Comparison of ENCODE assay signal across 1 cellular context in the genomic region with DNA sequence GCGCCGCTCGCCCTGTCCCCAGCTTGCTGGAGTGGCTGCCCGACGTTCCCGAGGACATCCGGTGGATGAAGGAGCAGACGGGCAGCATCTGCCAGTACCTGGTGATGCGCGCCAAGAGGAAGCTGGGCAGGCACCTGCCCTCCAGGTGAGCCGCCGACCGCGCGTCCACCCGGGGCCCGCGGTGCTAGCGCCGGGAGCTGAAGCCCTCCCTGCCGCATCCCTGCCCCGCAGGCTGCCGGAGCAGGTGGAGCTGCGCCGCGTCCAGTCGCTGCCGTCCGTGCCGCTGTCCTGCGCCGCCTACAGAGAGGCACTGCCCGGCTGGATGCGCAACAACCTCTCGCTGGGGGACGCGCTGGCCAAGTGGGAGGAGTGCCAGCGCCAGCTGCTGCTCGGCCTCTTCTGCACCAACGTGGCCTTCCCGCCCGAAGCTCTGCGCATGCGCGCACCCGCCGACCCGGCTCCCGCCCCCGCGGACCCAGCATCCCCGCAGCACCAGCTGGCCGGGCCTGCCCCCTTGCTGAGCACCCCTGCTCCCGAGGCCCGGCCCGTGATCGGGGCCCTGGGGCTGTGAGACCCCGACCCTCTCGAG.
TF ChIP-seq lines count a peak whose summit lies in the region.

No MANE protein-coding gene starts in this region.

TF ChIP-seq in HepG2, 621 proteins besides CTCF, POLR2A, EP300 and RAD21:
- TF ChIP-seq SP140L (CRISPR knock-in tag; IDR thresholded peaks at IDR 0.05; ENCODE audit: borderline replicate concordance) (no peak), GLI4 (CRISPR knock-in tag; IDR thresholded peaks at IDR 0.05; ENCODE audit: borderline replicate concordance) (no peak), CBFB (CRISPR knock-in tag; IDR thresholded peaks at IDR 0.05) (no peak), TBX3 (IDR thresholded peaks at IDR 0.05; ENCODE audit: borderline replicate concordance) (no peak), ATM (IDR thresholded peaks at IDR 0.05; ENCODE audit: borderline replicate concordance) (no peak), AGO2 (optimal IDR thresholded peaks at IDR 0.05; ENCODE audit: low read depth, low read length) (peak; percentile 21), RBFOX2 (IDR thresholded peaks at IDR 0.05; ENCODE audit: low read depth, low read length) (peak; percentile 72), HOXA3 (CRISPR knock-in tag; IDR thresholded peaks at IDR 0.05) (0 out of 2 replicates have a peak, but pooled peaks have one; percentile 12)
- TF ChIP-seq, protein P1, sequence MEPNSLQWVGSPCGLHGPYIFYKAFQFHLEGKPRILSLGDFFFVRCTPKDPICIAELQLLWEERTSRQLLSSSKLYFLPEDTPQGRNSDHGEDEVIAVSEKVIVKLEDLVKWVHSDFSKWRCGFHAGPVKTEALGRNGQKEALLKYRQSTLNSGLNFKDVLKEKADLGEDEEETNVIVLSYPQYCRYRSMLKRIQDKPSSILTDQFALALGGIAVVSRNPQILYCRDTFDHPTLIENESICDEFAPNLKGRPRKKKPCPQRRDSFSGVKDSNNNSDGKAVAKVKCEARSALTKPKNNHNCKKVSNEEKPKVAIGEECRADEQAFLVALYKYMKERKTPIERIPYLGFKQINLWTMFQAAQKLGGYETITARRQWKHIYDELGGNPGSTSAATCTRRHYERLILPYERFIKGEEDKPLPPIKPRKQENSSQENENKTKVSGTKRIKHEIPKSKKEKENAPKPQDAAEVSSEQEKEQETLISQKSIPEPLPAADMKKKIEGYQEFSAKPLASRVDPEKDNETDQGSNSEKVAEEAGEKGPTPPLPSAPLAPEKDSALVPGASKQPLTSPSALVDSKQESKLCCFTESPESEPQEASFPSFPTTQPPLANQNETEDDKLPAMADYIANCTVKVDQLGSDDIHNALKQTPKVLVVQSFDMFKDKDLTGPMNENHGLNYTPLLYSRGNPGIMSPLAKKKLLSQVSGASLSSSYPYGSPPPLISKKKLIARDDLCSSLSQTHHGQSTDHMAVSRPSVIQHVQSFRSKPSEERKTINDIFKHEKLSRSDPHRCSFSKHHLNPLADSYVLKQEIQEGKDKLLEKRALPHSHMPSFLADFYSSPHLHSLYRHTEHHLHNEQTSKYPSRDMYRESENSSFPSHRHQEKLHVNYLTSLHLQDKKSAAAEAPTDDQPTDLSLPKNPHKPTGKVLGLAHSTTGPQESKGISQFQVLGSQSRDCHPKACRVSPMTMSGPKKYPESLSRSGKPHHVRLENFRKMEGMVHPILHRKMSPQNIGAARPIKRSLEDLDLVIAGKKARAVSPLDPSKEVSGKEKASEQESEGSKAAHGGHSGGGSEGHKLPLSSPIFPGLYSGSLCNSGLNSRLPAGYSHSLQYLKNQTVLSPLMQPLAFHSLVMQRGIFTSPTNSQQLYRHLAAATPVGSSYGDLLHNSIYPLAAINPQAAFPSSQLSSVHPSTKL (CRISPR knock-in tag; IDR thresholded peaks at IDR 0.05): no peak
- TF ChIP-seq, protein P2, sequence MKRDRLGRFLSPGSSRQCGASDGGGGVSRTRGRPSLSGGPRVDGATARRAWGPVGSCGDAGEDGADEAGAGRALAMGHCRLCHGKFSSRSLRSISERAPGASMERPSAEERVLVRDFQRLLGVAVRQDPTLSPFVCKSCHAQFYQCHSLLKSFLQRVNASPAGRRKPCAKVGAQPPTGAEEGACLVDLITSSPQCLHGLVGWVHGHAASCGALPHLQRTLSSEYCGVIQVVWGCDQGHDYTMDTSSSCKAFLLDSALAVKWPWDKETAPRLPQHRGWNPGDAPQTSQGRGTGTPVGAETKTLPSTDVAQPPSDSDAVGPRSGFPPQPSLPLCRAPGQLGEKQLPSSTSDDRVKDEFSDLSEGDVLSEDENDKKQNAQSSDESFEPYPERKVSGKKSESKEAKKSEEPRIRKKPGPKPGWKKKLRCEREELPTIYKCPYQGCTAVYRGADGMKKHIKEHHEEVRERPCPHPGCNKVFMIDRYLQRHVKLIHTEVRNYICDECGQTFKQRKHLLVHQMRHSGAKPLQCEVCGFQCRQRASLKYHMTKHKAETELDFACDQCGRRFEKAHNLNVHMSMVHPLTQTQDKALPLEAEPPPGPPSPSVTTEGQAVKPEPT (CRISPR knock-in tag; IDR thresholded peaks at IDR 0.05; ENCODE audit: low read depth): no peak
